20 cellular contexts compared by ENCODE assay signal in the genomic region with DNA sequence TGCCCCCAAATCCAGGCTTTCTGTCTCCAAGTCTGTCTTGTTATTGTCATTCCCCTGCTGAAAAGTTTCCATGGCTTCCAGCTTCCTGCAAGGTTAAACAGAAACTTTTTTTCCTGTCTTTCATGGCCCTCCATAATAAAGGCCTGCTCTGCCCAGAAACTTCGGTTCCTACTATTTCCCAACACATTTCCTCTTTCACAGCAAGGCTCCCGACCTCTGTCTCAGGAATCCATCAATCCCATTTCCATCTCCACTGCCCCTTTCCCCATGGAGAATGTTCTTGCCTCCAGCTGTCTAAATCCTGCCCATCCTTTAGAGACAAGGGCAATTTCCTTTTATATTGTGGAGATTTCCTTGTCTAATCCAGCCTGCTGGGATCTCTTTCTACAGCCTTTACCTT.
DNase-seq lines count a peak whose midpoint lies in the region; ATAC-seq and TF ChIP-seq lines count a peak whose summit lies in the region.
"Had no signal": no experiment of that assay in that cellular context is flagged by ENCODE, and none has a peak within 500 bp of the region (broad histone marks: within the 10 kb centered on the region; RNA-seq: fewer than 3 reads in every experiment).

No MANE protein-coding gene starts in this region.

- H3K4me2 ChIP-seq in GM23338 (no peak overlapping the region; the same call in 1 of the 2 replicates), parathyroid adenoma (ENCODE audit: low read length) (no peak overlapping the region)
- H3K4me2 ChIP-seq: hepatocyte, smooth muscle cell had no signal

- H3K4me1 ChIP-seq in GM23338 (ENCODE audit: insufficient read depth) (peaks cover 47% of the 10 kb centered on the region), parathyroid adenoma (peaks cover 17% of the 10 kb centered on the region)
- H3K4me1 ChIP-seq: BE2C, breast epithelium, pancreas had no signal

- DNase-seq in GM23338 (ENCODE audit: low spot score) (no peak), RPMI7951 (ENCODE audit: low read depth) (peak; percentile 14), fibroblast of the aortic adventitia (ENCODE audit: low read depth) (peak; percentile 12), foreskin fibroblast (no peak)
- DNase-seq in activated CD8-positive, alpha-beta T cell treated with anti-CD3 and anti-CD28 coated beads, Interleukin-2, amount 10 ng/mL, durations not matched to agents 7 days and 5 days = no peak
- DNase-seq: activated CD4-positive, alpha-beta memory T cell treated with anti-CD3 and anti-CD28 coated beads, Interleukin-2, amount 10 ng/mL, durations not matched to agents 7 days and 5 days; activated T-cell treated with anti-CD3 and anti-CD28 coated beads, Interleukin-2, amount 50 U/mL, for 72 hours; BE2C; NCI-H1092; NCI-H2081 treated with DMSO at 0.1 percent for 48 hours; NCI-H510A treated with DMSO at 0.1 percent for 48 hours; pancreas; SHP77; stimulated activated CD4-positive, alpha-beta T cell treated with anti-CD3 and anti-CD28 coated beads, Interleukin-4, amount 100 ng/mL, for 4 hours; T-cell had no signal

- H3K9me2 ChIP-seq in GM23338 (ENCODE audit: insufficient read depth) = no peaks in the 10 kb centered on the region

- no peak overlapping the region for H3K9ac ChIP-seq in parathyroid adenoma

- POLR2A ChIA-PET in activated CD8-positive, alpha-beta T cell treated with anti-CD3 and anti-CD28 coated beads, Interleukin-2, amount 10 ng/mL, durations not matched to agents 7 days and 5 days (lab: Charles Lee) = interaction anchor here (0.7 kb wide), 3 partner anchors 72 to 319 kb away, joined by 4 to 5 read pairs (median 5); no protein-coding TSS in a partner anchor

- ATAC-seq in GM23338 (no peak), GM19467 (IDR thresholded peaks at IDR 0.05; ENCODE audit: unreplicated experiment) (no peak)
- ATAC-seq in activated CD8-positive, alpha-beta T cell treated with anti-CD3 and anti-CD28 coated beads, Interleukin-2, amount 10 ng/mL, durations not matched to agents 7 days and 5 days = no peak
- ATAC-seq: activated T-cell treated with anti-CD3 and anti-CD28 coated beads, Interleukin-2, amount 50 U/mL, for 72 hours; T-cell had no signal

- no peaks in the 10 kb centered on the region; the same call in 2 of the 3 replicates for H3K36me3 Mint-ChIP-seq in GM23338 (ENCODE audit: low read depth)
- H3K36me3 Mint-ChIP-seq in activated CD8-positive, alpha-beta T cell treated with anti-CD3 and anti-CD28 coated beads, Interleukin-2, amount 10 ng/mL, durations not matched to agents 7 days and 5 days (ENCODE audit: low read depth) = peaks cover 4% of the 10 kb centered on the region
- H3K36me3 Mint-ChIP-seq: T-cell had no signal

- no peak overlapping the region for H3K4me3 Mint-ChIP-seq in GM23338
- H3K4me3 Mint-ChIP-seq in activated CD8-positive, alpha-beta T cell treated with anti-CD3 and anti-CD28 coated beads, Interleukin-2, amount 10 ng/mL, durations not matched to agents 7 days and 5 days = no peak overlapping the region
- H3K4me3 Mint-ChIP-seq: activated CD4-positive, alpha-beta memory T cell treated with anti-CD3 and anti-CD28 coated beads, Interleukin-2, amount 10 ng/mL, durations not matched to agents 7 days and 5 days; activated T-cell treated with anti-CD3 and anti-CD28 coated beads, Interleukin-2, amount 50 U/mL, for 72 hours; T-cell had no signal

- H3K27ac ChIP-seq in GM23338 (ENCODE audit: low read depth) = peak overlapping the region; percentile 76
- H3K27ac ChIP-seq in parathyroid adenoma = peak overlapping the region; percentile 21
- H3K27ac ChIP-seq: breast epithelium, hepatocyte, pancreas had no signal

- H3K27me3 ChIP-seq in GM23338 (ENCODE audit: insufficient read depth) = no peaks in the 10 kb centered on the region
- H3K27me3 ChIP-seq in parathyroid adenoma (ENCODE audit: control insufficient read depth, insufficient read depth, low read length) = no peaks in the 10 kb centered on the region
- H3K27me3 ChIP-seq: BE2C, breast epithelium, hepatocyte, pancreas had no signal

- H3K27ac Mint-ChIP-seq in GM23338 = peak overlapping the region; percentile 36; the same call in 1 of the 2 replicates
- H3K27ac Mint-ChIP-seq in activated CD8-positive, alpha-beta T cell treated with anti-CD3 and anti-CD28 coated beads, Interleukin-2, amount 10 ng/mL, durations not matched to agents 7 days and 5 days = no peak overlapping the region
- H3K27ac Mint-ChIP-seq: activated CD4-positive, alpha-beta memory T cell treated with anti-CD3 and anti-CD28 coated beads, Interleukin-2, amount 10 ng/mL, durations not matched to agents 7 days and 5 days; activated T-cell treated with anti-CD3 and anti-CD28 coated beads, Interleukin-2, amount 50 U/mL, for 72 hours; T-cell had no signal

- TF ChIP-seq CTCF in GM23338 (conservative IDR thresholded peaks at IDR 0.05; ENCODE audit: low read depth in 2 of 2) = no peak
- no peak for TF ChIP-seq CTCF in fibroblast of the aortic adventitia (IDR thresholded peaks at IDR 0.05; ENCODE audit: insufficient read depth, low read length)
- TF ChIP-seq CTCF in parathyroid adenoma (IDR thresholded peaks at IDR 0.05) = no peak
- no peak for TF ChIP-seq CTCF in foreskin fibroblast (IDR thresholded peaks at IDR 0.05; ENCODE audit: low read depth, low read length)

- H3K9me3 ChIP-seq in parathyroid adenoma (ENCODE audit: control insufficient read depth, low read length) = no peaks in the 10 kb centered on the region
- H3K9me3 ChIP-seq: BE2C, breast epithelium, pancreas had no signal

- H3K36me3 ChIP-seq in GM23338 (ENCODE audit: insufficient read depth) (no peaks in the 10 kb centered on the region), parathyroid adenoma (ENCODE audit: control insufficient read depth, insufficient read depth, low read length) (no peaks in the 10 kb centered on the region)
- H3K36me3 ChIP-seq: BE2C, breast epithelium, pancreas had no signal

- no peaks in the 10 kb centered on the region for H3K27me3 Mint-ChIP-seq in GM23338 (ENCODE audit: insufficient read depth, low read depth, poor library complexity)
- H3K27me3 Mint-ChIP-seq in activated CD8-positive, alpha-beta T cell treated with anti-CD3 and anti-CD28 coated beads, Interleukin-2, amount 10 ng/mL, durations not matched to agents 7 days and 5 days (ENCODE audit: low read depth) = no peaks in the 10 kb centered on the region
- H3K27me3 Mint-ChIP-seq: activated CD4-positive, alpha-beta memory T cell treated with anti-CD3 and anti-CD28 coated beads, Interleukin-2, amount 10 ng/mL, durations not matched to agents 7 days and 5 days; T-cell had no signal

- no peaks in the 10 kb centered on the region for H4K20me1 ChIP-seq in GM23338 (replicated peaks; ENCODE audit: insufficient read depth)

- H3K4me3 ChIP-seq in GM23338 = no peak overlapping the region
- H3K4me3 ChIP-seq in fibroblast of the aortic adventitia (ENCODE audit: low read depth, low read length) = no peak overlapping the region
- no peak overlapping the region for H3K4me3 ChIP-seq in parathyroid adenoma (ENCODE audit: low read depth, low read length)
- no peak overlapping the region for H3K4me3 ChIP-seq in foreskin fibroblast (ENCODE audit: low read depth in 1 of 2, low read length in 2 of 2)
- H3K4me3 ChIP-seq: breast epithelium, hepatocyte, pancreas, smooth muscle cell had no signal

- H3K9me3 Mint-ChIP-seq in GM23338 = no peaks in the 10 kb centered on the region
- no peaks in the 10 kb centered on the region for H3K9me3 Mint-ChIP-seq in activated CD8-positive, alpha-beta T cell treated with anti-CD3 and anti-CD28 coated beads, Interleukin-2, amount 10 ng/mL, durations not matched to agents 7 days and 5 days (ENCODE audit: insufficient read depth)
- H3K9me3 Mint-ChIP-seq: activated CD4-positive, alpha-beta memory T cell treated with anti-CD3 and anti-CD28 coated beads, Interleukin-2, amount 10 ng/mL, durations not matched to agents 7 days and 5 days; activated T-cell treated with anti-CD3 and anti-CD28 coated beads, Interleukin-2, amount 50 U/mL, for 72 hours; T-cell had no signal

- CTCF ChIA-PET in activated CD8-positive, alpha-beta T cell treated with anti-CD3 and anti-CD28 coated beads, Interleukin-2, amount 10 ng/mL, durations not matched to agents 7 days and 5 days (lab: Charles Lee) = interaction anchor here (0.6 kb wide), 1 partner anchor 20 kb away, joined by 6 read pairs; no protein-coding TSS in a partner anchor

- peaks cover 54% of the 10 kb centered on the region for H3K4me1 Mint-ChIP-seq in GM23338
- H3K4me1 Mint-ChIP-seq in activated CD8-positive, alpha-beta T cell treated with anti-CD3 and anti-CD28 coated beads, Interleukin-2, amount 10 ng/mL, durations not matched to agents 7 days and 5 days (ENCODE audit: low read depth) = peaks cover 29% of the 10 kb centered on the region

- H3K79me2 ChIP-seq in GM23338 (replicated peaks; ENCODE audit: insufficient read depth) (peaks cover 12% of the 10 kb centered on the region; the same call in 1 of the 2 replicates), parathyroid adenoma (no peaks in the 10 kb centered on the region)
- H3K79me2 ChIP-seq: hepatocyte had no signal

- H2AFZ ChIP-seq in GM23338 (no peak overlapping the region), parathyroid adenoma (no peak overlapping the region)
- H2AFZ ChIP-seq: hepatocyte had no signal

- peaks cover 4% of the 10 kb centered on the region for H3F3A ChIP-seq in GM23338 (replicated peaks; ENCODE audit: low read depth)

TF ChIP-seq in GM23338, 12 proteins besides CTCF, POLR2A, EP300 and RAD21 (continues in another document):
- TF ChIP-seq, protein P1, sequence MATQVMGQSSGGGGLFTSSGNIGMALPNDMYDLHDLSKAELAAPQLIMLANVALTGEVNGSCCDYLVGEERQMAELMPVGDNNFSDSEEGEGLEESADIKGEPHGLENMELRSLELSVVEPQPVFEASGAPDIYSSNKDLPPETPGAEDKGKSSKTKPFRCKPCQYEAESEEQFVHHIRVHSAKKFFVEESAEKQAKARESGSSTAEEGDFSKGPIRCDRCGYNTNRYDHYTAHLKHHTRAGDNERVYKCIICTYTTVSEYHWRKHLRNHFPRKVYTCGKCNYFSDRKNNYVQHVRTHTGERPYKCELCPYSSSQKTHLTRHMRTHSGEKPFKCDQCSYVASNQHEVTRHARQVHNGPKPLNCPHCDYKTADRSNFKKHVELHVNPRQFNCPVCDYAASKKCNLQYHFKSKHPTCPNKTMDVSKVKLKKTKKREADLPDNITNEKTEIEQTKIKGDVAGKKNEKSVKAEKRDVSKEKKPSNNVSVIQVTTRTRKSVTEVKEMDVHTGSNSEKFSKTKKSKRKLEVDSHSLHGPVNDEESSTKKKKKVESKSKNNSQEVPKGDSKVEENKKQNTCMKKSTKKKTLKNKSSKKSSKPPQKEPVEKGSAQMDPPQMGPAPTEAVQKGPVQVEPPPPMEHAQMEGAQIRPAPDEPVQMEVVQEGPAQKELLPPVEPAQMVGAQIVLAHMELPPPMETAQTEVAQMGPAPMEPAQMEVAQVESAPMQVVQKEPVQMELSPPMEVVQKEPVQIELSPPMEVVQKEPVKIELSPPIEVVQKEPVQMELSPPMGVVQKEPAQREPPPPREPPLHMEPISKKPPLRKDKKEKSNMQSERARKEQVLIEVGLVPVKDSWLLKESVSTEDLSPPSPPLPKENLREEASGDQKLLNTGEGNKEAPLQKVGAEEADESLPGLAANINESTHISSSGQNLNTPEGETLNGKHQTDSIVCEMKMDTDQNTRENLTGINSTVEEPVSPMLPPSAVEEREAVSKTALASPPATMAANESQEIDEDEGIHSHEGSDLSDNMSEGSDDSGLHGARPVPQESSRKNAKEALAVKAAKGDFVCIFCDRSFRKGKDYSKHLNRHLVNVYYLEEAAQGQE (IDR thresholded peaks at IDR 0.05; ENCODE audit: unreplicated experiment) = no peak

Comparison
In these comparisons a context has a peak if more than half of its experiments do, and no peak if none do; other contexts are left out.
1. DNase-seq: peak in RPMI7951 (single experiment) and fibroblast of the aortic adventitia (single experiment); none in GM23338 (single experiment), activated CD8-positive, alpha-beta T cell treated with anti-CD3 and anti-CD28 coated beads, Interleukin-2, amount 10 ng/mL, durations not matched to agents 7 days and 5 days (single experiment) and foreskin fibroblast (0 of 2).